Comparison of ENCODE assay signal across 8 cellular contexts in the genomic region with DNA sequence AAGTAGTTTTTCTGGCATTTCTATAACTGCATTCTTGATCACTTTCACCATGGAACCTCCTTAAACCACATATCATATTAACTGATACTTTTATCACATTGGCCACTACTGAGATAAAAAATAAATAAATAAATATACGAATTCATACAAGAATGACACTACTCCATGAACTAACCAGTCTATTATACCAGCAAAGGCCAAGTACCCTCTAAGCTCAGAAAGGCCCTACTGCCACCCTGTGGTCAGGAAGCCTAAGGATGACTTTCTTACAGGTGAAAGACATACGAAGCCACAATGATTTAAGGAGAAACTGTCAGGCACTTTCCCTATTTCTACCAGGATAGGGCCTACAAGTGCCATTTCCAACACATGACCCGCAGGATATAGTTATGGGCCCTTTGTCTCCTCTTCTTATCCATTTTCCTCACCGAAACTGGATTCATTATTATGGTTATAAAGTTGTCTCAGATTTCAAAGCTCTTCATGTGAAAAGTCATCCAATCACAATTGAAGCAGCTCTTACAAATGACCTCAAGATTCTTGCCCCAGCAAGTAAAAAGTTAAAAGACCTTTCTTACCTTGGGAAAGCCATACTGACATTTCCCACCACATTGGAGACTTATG. TPM values are rescaled to one million over a fixed set of nuclear protein-coding genes. Genes with fewer than 3 reads are reported as not detected.
DNase-seq lines count a peak whose midpoint lies in the region; ATAC-seq and TF ChIP-seq lines count a peak whose summit lies in the region.

No MANE protein-coding gene starts in this region.

- peaks cover 8% of the 10 kb centered on the region for H3K4me1 ChIP-seq in lower lobe of right lung

- peak; percentile 80 to 81 for ATAC-seq in lower lobe of right lung
- ATAC-seq in HG03039 (IDR thresholded peaks at IDR 0.05; ENCODE audit: unreplicated experiment) = no peak

- no peaks in the 10 kb centered on the region for H3K27me3 ChIP-seq in lower lobe of right lung (ENCODE audit: low read depth)

- no peak overlapping the region for H3K27ac ChIP-seq in lower lobe of right lung

- peaks cover 94% of the 10 kb centered on the region for H3K36me3 ChIP-seq in lower lobe of right lung

- no peaks in the 10 kb centered on the region for H3K9me3 ChIP-seq in lower lobe of right lung

- intact Hi-C loops in lower lobe of right lung (cut with DNase I) = loop anchor here (2.0 kb wide), 1 partner anchor 118 kb away; no protein-coding TSS in a partner anchor

- TF ChIP-seq CTCF in lower lobe of right lung (IDR thresholded peaks at IDR 0.05) = peak; percentile 80

- DNase-seq in SIG-M5 treated with dmso at 0.1 percent for 504 hours (lab: John Stamatoyannopoulos, UW; ENCODE audit: unreplicated experiment) (peak; percentile 74), SIG-M5 (lab: John Stamatoyannopoulos, UW) (no peak), NCI-H2227 (lab: John Stamatoyannopoulos, UW; ENCODE audit: unreplicated experiment) (peak; percentile 64), dermis microvascular lymphatic vessel endothelial cell (ENCODE audit: low read depth in 2 of 2) (peak; percentile 40 to 77), lower lobe of right lung (no peak)
- DNase-seq in activated CD4-positive, alpha-beta T cell treated with anti-CD3 and anti-CD28 coated beads for 4 hours = peak; percentile 45 to 50
- peak; percentile 22 to 24 for DNase-seq in stimulated activated CD8-positive, alpha-beta memory T cell treated with anti-CD3 and anti-CD28 coated beads, Interleukin-15, amount 100 ng/mL, for 4 hours (ENCODE audit: low read depth in 2 of 2)

- H3K4me3 ChIP-seq in lower lobe of right lung = no peak overlapping the region

RNA-seq across cellular contexts. Expression of gene DNAJC8, which starts 23.9 kb away (rescaled TPM):
- total RNA-seq in dermis microvascular lymphatic vessel endothelial cell (33.1 and 41.7 TPM in 2 replicates), lower lobe of right lung (68.9 TPM)

RNA-seq across cellular contexts. Expression of gene ATP5IF1, which starts 27.0 kb away (rescaled TPM):
- total RNA-seq in dermis microvascular lymphatic vessel endothelial cell = 85.6 and 121 TPM in 2 replicates
- total RNA-seq in lower lobe of right lung = 109 TPM

RNA-seq across cellular contexts. Expression of gene PTAFR, which starts 32.4 kb away (rescaled TPM):
- total RNA-seq in dermis microvascular lymphatic vessel endothelial cell (0.13 TPM in 2 replicates), lower lobe of right lung (52.8 TPM)

RNA-seq across cellular contexts. Expression of gene SESN2, which starts 50.4 kb away (rescaled TPM):
- 6.4 and 9.0 TPM in 2 replicates for total RNA-seq in dermis microvascular lymphatic vessel endothelial cell
- total RNA-seq in lower lobe of right lung = 13.1 TPM

Comparison
In these comparisons a context has a peak if more than half of its experiments do, and no peak if none do; other contexts are left out.
1. DNase-seq: peak in SIG-M5 treated with dmso at 0.1 percent for 504 hours (single experiment), NCI-H2227 (single experiment), activated CD4-positive, alpha-beta T cell treated with anti-CD3 and anti-CD28 coated beads for 4 hours (2 of 2), dermis microvascular lymphatic vessel endothelial cell (2 of 2) and stimulated activated CD8-positive, alpha-beta memory T cell treated with anti-CD3 and anti-CD28 coated beads, Interleukin-15, amount 100 ng/mL, for 4 hours (2 of 2); none in SIG-M5 (single experiment) and lower lobe of right lung (single experiment).
2. RNA of gene PTAFR, which starts 32.4 kb away (total RNA-seq): 52.8 TPM in lower lobe of right lung (single experiment); 0.13 TPM in dermis microvascular lymphatic vessel endothelial cell; every median in the first group is over 10 times any median in the second.